8 cellular contexts compared by ENCODE assay signal in genomic region chr10:7412482-7413251, GRCh38. TPM values are rescaled to one million over a fixed set of nuclear protein-coding genes. Genes with fewer than 3 reads are reported as not detected.
DNase-seq lines count a peak whose midpoint lies in the region; ATAC-seq and TF ChIP-seq lines count a peak whose summit lies in the region.

No MANE protein-coding gene starts in this region.

- peaks cover 0 to 22% (median 3%) of the 10 kb centered on the region in 9 donors for H3K27me3 ChIP-seq in heart left ventricle

- H3K36me3 ChIP-seq in heart left ventricle, result no peaks in the 10 kb centered on the region

- H3K4me1 ChIP-seq in heart left ventricle, result peaks cover 0 to 36% (median 24%) of the 10 kb centered on the region in 12 donors

- no peak for TF ChIP-seq POLR2A in heart left ventricle (IDR thresholded peaks at IDR 0.05)

- H3K9me3 ChIP-seq in heart left ventricle, result no peaks in the 10 kb centered on the region

- TF ChIP-seq CTCF in heart left ventricle (IDR thresholded peaks at IDR 0.05), result no peak

- 0 to 6% (median 4%) methylated on average over 28 to 62 of the region's 62 CpGs for WGBS in heart left ventricle, 4 donors

- H3K27ac ChIP-seq in heart left ventricle, result peak overlapping the region in 1 of 12 donors; percentile 6

- intact Hi-C loops in heart left ventricle (cut with DNase I), result loop anchor here (5.0 to 10.0 kb wide), 9 partner anchors 208 to 998 kb away; no protein-coding TSS in a partner anchor
- intact Hi-C loops in posterior vena cava (cut with DNase I), result no loop called here

- peak; percentile 30 for DNase-seq in D341Med (ENCODE audit: low spot score)
- DNase-seq in activated CD8-positive, alpha-beta memory T cell treated with anti-CD3 and anti-CD28 coated beads for 24 hours, result peak; percentile 80
- peak; percentile 49 to 72 (median 60) for DNase-seq in heart left ventricle
- DNase-seq in posterior vena cava (ENCODE audit: low spot score), result peak; percentile 84
- DNase-seq in NCI-H345 treated with DMSO at 0.1 percent for 48 hours (lab: John Stamatoyannopoulos, UW; ENCODE audit: unreplicated experiment), result no peak
- no peak for DNase-seq in effector CD8-positive, alpha-beta T cell (lab: John Stamatoyannopoulos, UW)
- no peak for DNase-seq in NCI-H1048 (lab: John Stamatoyannopoulos, UW)

- ATAC-seq in heart left ventricle (peak in 3 of 4 donors; percentile 29 to 36 (median 29)), HG03280 (IDR thresholded peaks at IDR 0.05; ENCODE audit: unreplicated experiment) (no peak)

- H3K4me3 ChIP-seq in heart left ventricle, result peak overlapping the region; percentile 19 to 96 (median 84)

RNA-seq across cellular contexts. Expression of gene SFMBT2, which starts 1.8 kb away (rescaled TPM):
- total RNA-seq in heart left ventricle, result 10 to 100 TPM in 4 of 9 donors, 1 to 10 TPM in 5; 3.7 to 25.8 (median 10.0) TPM
- 1 to 10 TPM; 2.6 to 9.6 TPM for polyA plus RNA-seq in heart left ventricle
- 10 to 100 TPM in 1 of 2 donors, 1 to 10 TPM in 1; 8.9 to 12.4 TPM for total RNA-seq in posterior vena cava

Comparison
In these comparisons a context has a peak if more than half of its experiments do, and no peak if none do; other contexts are left out.
1. DNase-seq: peak in D341Med (single experiment), activated CD8-positive, alpha-beta memory T cell treated with anti-CD3 and anti-CD28 coated beads for 24 hours (single experiment), heart left ventricle (5 of 5) and posterior vena cava (single experiment); none in NCI-H345 treated with DMSO at 0.1 percent for 48 hours (single experiment), effector CD8-positive, alpha-beta T cell (single experiment) and NCI-H1048 (single experiment).
2. intact Hi-C loops: an anchor here in heart left ventricle (5.0 to 10.0 kb wide); none called in posterior vena cava.